In the genomic region with DNA sequence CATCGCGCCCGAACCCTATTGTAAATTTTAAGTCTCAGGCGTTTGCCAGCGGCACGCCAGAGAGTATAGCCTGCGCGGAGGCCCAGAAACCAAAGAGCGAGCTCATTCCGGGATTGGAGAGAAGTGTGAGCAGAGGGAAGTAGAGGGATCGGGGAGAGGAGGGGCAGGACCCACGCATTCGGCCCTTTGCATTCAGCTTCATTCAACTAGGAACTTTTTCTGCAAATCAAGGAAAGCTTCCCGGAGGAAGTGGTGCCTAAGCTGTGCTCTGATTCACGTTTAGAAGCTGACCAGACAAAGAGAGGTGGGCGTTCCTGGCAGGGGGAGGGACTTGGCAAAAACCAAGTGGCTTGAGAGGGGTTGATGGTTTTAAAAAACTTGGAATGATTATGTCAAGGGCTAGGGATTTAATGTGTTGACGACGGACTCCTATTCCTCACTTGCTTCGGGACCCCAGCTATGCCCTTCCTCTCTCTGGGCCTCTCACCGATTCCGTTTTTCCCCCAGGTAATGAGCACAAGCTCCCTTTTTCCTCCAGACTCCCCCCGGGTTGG, we compare ENCODE assay signal across 8 cellular contexts. TPM values are rescaled to one million over a fixed set of nuclear protein-coding genes. Genes with fewer than 3 reads are reported as not detected.
DNase-seq lines count a peak whose midpoint lies in the region; ATAC-seq and TF ChIP-seq lines count a peak whose summit lies in the region.

No MANE protein-coding gene starts in this region.

- H3K4me2 ChIP-seq in neural cell (ENCODE audit: low read length): peak overlapping the region; percentile 49

- no peaks in the 10 kb centered on the region for H3K9me3 Mint-ChIP-seq in activated CD4-positive, alpha-beta memory T cell treated with anti-CD3 and anti-CD28 coated beads, Interleukin-2, amount 10 ng/mL, durations not matched to agents 7 days and 5 days

- ATAC-seq in HG03045 (IDR thresholded peaks at IDR 0.05; ENCODE audit: unreplicated experiment): peak; percentile 18

- H3K27me3 ChIP-seq in GM06990 (replicated peaks; ENCODE audit: control insufficient read depth, insufficient read depth, low read length) (no peaks in the 10 kb centered on the region), neural cell (ENCODE audit: insufficient read depth, low read depth, low read length) (no peaks in the 10 kb centered on the region)

- H3K27me3 Mint-ChIP-seq in activated CD4-positive, alpha-beta memory T cell treated with anti-CD3 and anti-CD28 coated beads, Interleukin-2, amount 10 ng/mL, durations not matched to agents 7 days and 5 days: no peaks in the 10 kb centered on the region

- no peak for TF ChIP-seq RAD21 in neural cell (conservative IDR thresholded peaks at IDR 0.05)

- H3K36me3 ChIP-seq in GM06990 (ENCODE audit: control insufficient read depth, insufficient read depth, low read length) (peaks cover 3% of the 10 kb centered on the region), neural cell (ENCODE audit: insufficient read depth, low read length) (no peaks in the 10 kb centered on the region)

- H3K4me1 Mint-ChIP-seq in activated CD4-positive, alpha-beta memory T cell treated with anti-CD3 and anti-CD28 coated beads, Interleukin-2, amount 10 ng/mL, durations not matched to agents 7 days and 5 days: peaks cover 42% of the 10 kb centered on the region

- CTCF ChIA-PET in activated CD4-positive, alpha-beta memory T cell treated with anti-CD3 and anti-CD28 coated beads, Interleukin-2, amount 10 ng/mL, durations not matched to agents 7 days and 5 days (lab: Charles Lee): interaction anchor here (0.5 to 9.1 kb wide), 22 partner anchors 9 to 1024 kb away, joined by 3 to 90 read pairs (median 4); partner anchors contain the start of genes BCL2L12, FLT3LG, IRF3 and LIN7B

- no peaks in the 10 kb centered on the region for H3K9me3 ChIP-seq in neural cell (ENCODE audit: low read length)

- TF ChIP-seq CTCF in GM06990 (IDR thresholded peaks at IDR 0.05; ENCODE audit: insufficient read depth, low read length, poor library complexity, severe bottlenecking) (no peak), fibroblast of villous mesenchyme (IDR thresholded peaks at IDR 0.05; ENCODE audit: insufficient read depth, low read depth, low read length) (no peak), neural cell (IDR thresholded peaks at IDR 0.05; ENCODE audit: poor library complexity, severe bottlenecking) (peak; percentile 23)

- H3K9me2 ChIP-seq in neural cell (ENCODE audit: insufficient read depth, low read length): no peaks in the 10 kb centered on the region

- peak; percentile 56 for TF ChIP-seq EP300 in neural cell (conservative IDR thresholded peaks at IDR 0.05; ENCODE audit: poor library complexity, severe bottlenecking)

- peak overlapping the region; percentile 73 for H3K9ac ChIP-seq in neural cell (ENCODE audit: low read length)

- H3K4me3 Mint-ChIP-seq in activated CD4-positive, alpha-beta memory T cell treated with anti-CD3 and anti-CD28 coated beads, Interleukin-2, amount 10 ng/mL, durations not matched to agents 7 days and 5 days: peak overlapping the region; percentile 90

- H3K36me3 Mint-ChIP-seq in activated CD4-positive, alpha-beta memory T cell treated with anti-CD3 and anti-CD28 coated beads, Interleukin-2, amount 10 ng/mL, durations not matched to agents 7 days and 5 days (ENCODE audit: low read depth): peaks cover 16% of the 10 kb centered on the region

- no peaks in the 10 kb centered on the region for H4K20me1 ChIP-seq in neural cell (ENCODE audit: insufficient read depth)

- H3K79me2 ChIP-seq in neural cell (replicated peaks; ENCODE audit: insufficient read depth, low read length): peaks cover 34% of the 10 kb centered on the region

- H3K4me3 ChIP-seq in GM06990 (replicated peaks; ENCODE audit: low read depth, low read length) (peak overlapping the region; percentile 88), fibroblast of villous mesenchyme (ENCODE audit: low read depth, low read length) (peak overlapping the region; percentile 58), neural cell (ENCODE audit: low read length) (peak overlapping the region; percentile 68)

- peak overlapping the region; percentile 91 for H3K27ac ChIP-seq in neural cell (ENCODE audit: low read length)

- H3F3A ChIP-seq in neural cell (ENCODE audit: insufficient read depth, low read length, poor library complexity, severe bottlenecking): peaks cover 3% of the 10 kb centered on the region

- H3K27ac Mint-ChIP-seq in activated CD4-positive, alpha-beta memory T cell treated with anti-CD3 and anti-CD28 coated beads, Interleukin-2, amount 10 ng/mL, durations not matched to agents 7 days and 5 days: peak overlapping the region; percentile 89

- peak overlapping the region; percentile 70 for H2AFZ ChIP-seq in neural cell (ENCODE audit: low read depth, low read length)

- POLR2A ChIA-PET in activated CD4-positive, alpha-beta memory T cell treated with anti-CD3 and anti-CD28 coated beads, Interleukin-2, amount 10 ng/mL, durations not matched to agents 7 days and 5 days (lab: Charles Lee): interaction anchor here (0.7 to 5.5 kb wide), 24 partner anchors 11 to 225 kb away, joined by 3 to 73 read pairs (median 5); partner anchors contain the start of genes AP2A1, BCL2L12, FLT3LG and FUZ

- DNase-seq in A172 (ENCODE audit: low spot score) (peak; percentile 96), GM06990 (ENCODE audit: extremely low read depth, insufficient read length) (no peak), NCI-H2227 treated with DMSO at 0.1 percent for 48 hours (lab: John Stamatoyannopoulos, UW) (peak; percentile 92), fibroblast of villous mesenchyme (ENCODE audit: low read depth) (peak; percentile 97)
- no peak for DNase-seq in activated CD4-positive, alpha-beta memory T cell treated with anti-CD3 and anti-CD28 coated beads, Interleukin-2, amount 10 ng/mL, durations not matched to agents 7 days and 5 days
- no peak for DNase-seq in central memory CD4-positive, alpha-beta T cell

TF ChIP-seq in neural cell, 6 proteins besides CTCF, POLR2A, EP300 and RAD21 (continues in another document):
- peak; percentile 66 for TF ChIP-seq POLR2AphosphoS5 (IDR thresholded peaks at IDR 0.05)
- TF ChIP-seq EZH2 (IDR thresholded peaks at IDR 0.05; ENCODE audit: borderline replicate concordance, insufficient read depth, low read length, poor library complexity, severe bottlenecking): no peak
- TF ChIP-seq REST (IDR thresholded peaks at IDR 0.05; ENCODE audit: borderline replicate concordance): peak; percentile 68
- no peak for TF ChIP-seq SMC3 (conservative IDR thresholded peaks at IDR 0.05; ENCODE audit: poor library complexity)
- TF ChIP-seq MXI1 (conservative IDR thresholded peaks at IDR 0.05; ENCODE audit: poor library complexity, severe bottlenecking): peak; percentile 19

RNA-seq across cellular contexts. Expression of gene PRMT1, which starts 0.9 kb away (rescaled TPM):
- total RNA-seq in A172 (2014; rRNA removed; shearing (Covaris generic)): 485 and 504 TPM in 2 replicates
- total RNA-seq in activated CD4-positive, alpha-beta memory T cell treated with anti-CD3 and anti-CD28 coated beads, Interleukin-2, amount 10 ng/mL, durations not matched to agents 7 days and 5 days: 100 to 1,000 TPM; 103 to 108 TPM
- total RNA-seq in fibroblast of villous mesenchyme: 258 and 341 TPM in 2 replicates
- 610 and 682 TPM in 2 replicates for polyA plus RNA-seq in neural cell
- 347 and 408 TPM in 2 replicates for polyA minus RNA-seq in neural cell

RNA-seq across cellular contexts. Expression of gene BCL2L12, which starts 10.5 kb away (rescaled TPM):
- total RNA-seq in A172 (2014; rRNA removed; shearing (Covaris generic)): 21.8 and 24.5 TPM in 2 replicates
- total RNA-seq in activated CD4-positive, alpha-beta memory T cell treated with anti-CD3 and anti-CD28 coated beads, Interleukin-2, amount 10 ng/mL, durations not matched to agents 7 days and 5 days: 10 to 100 TPM; 71.2 to 74.3 TPM
- total RNA-seq in fibroblast of villous mesenchyme: 4.7 and 6.8 TPM in 2 replicates
- polyA plus RNA-seq in neural cell: 1.1 TPM in 1 of 2 replicates, not detected in the other
- polyA minus RNA-seq in neural cell: not detected in 2 replicates

RNA-seq across cellular contexts. Expression of gene IRF3, which starts 10.6 kb away (rescaled TPM):
- total RNA-seq in A172 (2014; rRNA removed; shearing (Covaris generic)): 72.2 and 75.6 TPM in 2 replicates
- 100 to 1,000 TPM; 163 to 174 TPM for total RNA-seq in activated CD4-positive, alpha-beta memory T cell treated with anti-CD3 and anti-CD28 coated beads, Interleukin-2, amount 10 ng/mL, durations not matched to agents 7 days and 5 days
- total RNA-seq in fibroblast of villous mesenchyme: 49.9 and 66.5 TPM in 2 replicates
- 31.3 and 39.4 TPM in 2 replicates for polyA plus RNA-seq in neural cell
- polyA minus RNA-seq in neural cell: 16.6 TPM in 2 replicates

RNA-seq across cellular contexts. Expression of gene ADM5, which starts 13.2 kb away (rescaled TPM):
- total RNA-seq in A172 (2014; rRNA removed; shearing (Covaris generic)): 2.7 and 3.2 TPM in 2 replicates
- total RNA-seq in activated CD4-positive, alpha-beta memory T cell treated with anti-CD3 and anti-CD28 coated beads, Interleukin-2, amount 10 ng/mL, durations not matched to agents 7 days and 5 days: 1 to 10 TPM; 2.6 to 2.9 TPM
- total RNA-seq in fibroblast of villous mesenchyme: under 0.01 and 0.32 TPM in 2 replicates
- polyA plus RNA-seq in neural cell: 6.7 and 7.2 TPM in 2 replicates
- 0.93 and 2.4 TPM in 2 replicates for polyA minus RNA-seq in neural cell

RNA-seq across cellular contexts. Expression of gene CPT1C, which starts 14.7 kb away (rescaled TPM):
- 0.53 and 6.1 TPM in 2 replicates for total RNA-seq in A172 (2014; rRNA removed; shearing (Covaris generic))
- total RNA-seq in activated CD4-positive, alpha-beta memory T cell treated with anti-CD3 and anti-CD28 coated beads, Interleukin-2, amount 10 ng/mL, durations not matched to agents 7 days and 5 days: 1 to 10 TPM; 1.9 to 2.9 TPM
- 20.0 and 32.0 TPM in 2 replicates for total RNA-seq in fibroblast of villous mesenchyme
- 204 and 240 TPM in 2 replicates for polyA plus RNA-seq in neural cell
- polyA minus RNA-seq in neural cell: 102 and 112 TPM in 2 replicates

Comparison
In these comparisons a context has a peak if more than half of its experiments do, and no peak if none do; other contexts are left out.
1. DNase-seq: peak in A172 (single experiment), NCI-H2227 treated with DMSO at 0.1 percent for 48 hours (single experiment) and fibroblast of villous mesenchyme (single experiment); none in GM06990 (single experiment), activated CD4-positive, alpha-beta memory T cell treated with anti-CD3 and anti-CD28 coated beads, Interleukin-2, amount 10 ng/mL, durations not matched to agents 7 days and 5 days (single experiment) and central memory CD4-positive, alpha-beta T cell (single experiment).
2. Peak in every context shown above with its lines, with median percentiles within 50 percentile points of each other: H3K4me3 ChIP-seq.